34 cellular contexts compared by ENCODE assay signal in genomic region chr20:51592564-51592963, GRCh38.
"Had no signal": no experiment of that assay in that cellular context is flagged by ENCODE, and none has a peak within 500 bp of the region (broad histone marks: within the 10 kb centered on the region; RNA-seq: fewer than 3 reads in every experiment).

No MANE protein-coding gene starts in this region.

- H3K9me3 ChIP-seq: MG63 had no signal

- H3K4me3 ChIP-seq: MG63 had no signal

- H3K36me3 ChIP-seq: MG63 had no signal

- H3K27me3 ChIP-seq: MG63 had no signal

- DNase-seq: Karpas-422, Kasumi-1, MG63, MM.1S, MV-4-11, NCI-H1048, NCI-H1092, NCI-H1092 treated with DMSO at 0.1 percent for 48 hours, NCI-H1105, NCI-H1105 treated with DMSO at 0.1 percent for 48 hours, NCI-H1417, NCI-H1417 treated with DMSO at 0.1 percent for 48 hours, NCI-H1436, NCI-H1436 treated with DMSO at 0.1 percent for 48 hours, NCI-H146, NCI-H1694, NCI-H1694 treated with DMSO at 0.1 percent for 48 hours, NCI-H187, NCI-H187 treated with DMSO at 0.1 percent for 48 hours, NCI-H1930, NCI-H2029, NCI-H2029 treated with DMSO at 0.1 percent for 48 hours, NCI-H2081, NCI-H2081 treated with DMSO at 0.1 percent for 48 hours, NCI-H2107, NCI-H2171, NCI-H2171 treated with DMSO at 0.1 percent for 48 hours, NCI-H2227 treated with DMSO at 0.1 percent for 48 hours, NCI-H226, NCI-H345, NCI-H446, NCI-H446 treated with DMSO at 0.1 percent for 48 hours, NCI-H510A, NCI-H510A treated with DMSO at 0.1 percent for 48 hours had no signal
